1 cellular context compared by ENCODE assay signal in the genomic region with DNA sequence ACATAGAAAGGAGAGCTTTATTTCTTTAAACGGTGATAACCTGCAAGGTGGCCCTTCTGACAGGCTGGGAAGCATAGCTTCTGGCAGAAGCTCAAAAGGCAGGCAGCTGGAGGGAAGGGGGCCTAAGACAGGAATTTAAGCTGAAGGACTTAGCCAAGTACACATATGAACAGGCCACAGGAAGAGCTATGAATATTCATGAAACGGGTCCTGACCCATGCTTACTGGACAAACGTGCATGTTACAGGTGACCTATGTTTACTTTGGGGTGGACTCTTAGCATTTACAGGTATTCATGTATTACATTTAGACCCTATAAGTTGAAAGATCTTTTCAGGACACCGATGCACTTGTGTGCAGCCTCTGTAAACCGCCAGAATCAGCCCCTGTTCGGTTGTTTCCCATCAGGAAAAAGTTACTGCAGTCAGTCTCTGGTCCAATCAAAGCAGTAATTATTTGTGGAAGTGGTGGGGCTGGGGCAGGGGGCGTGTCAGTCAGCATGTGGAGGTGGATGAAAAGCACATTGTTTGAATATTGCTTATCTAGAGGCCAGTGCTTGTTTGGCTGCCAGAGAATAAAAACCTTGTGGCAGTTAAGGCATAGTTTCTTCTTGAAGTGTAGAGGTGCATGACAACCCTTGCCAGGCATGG.
TF ChIP-seq lines count a peak whose summit lies in the region.

No MANE protein-coding gene starts in this region.

TF ChIP-seq in GM23338, 12 proteins besides CTCF, POLR2A, EP300 and RAD21 (continued from another document):
- TF ChIP-seq, protein P1, sequence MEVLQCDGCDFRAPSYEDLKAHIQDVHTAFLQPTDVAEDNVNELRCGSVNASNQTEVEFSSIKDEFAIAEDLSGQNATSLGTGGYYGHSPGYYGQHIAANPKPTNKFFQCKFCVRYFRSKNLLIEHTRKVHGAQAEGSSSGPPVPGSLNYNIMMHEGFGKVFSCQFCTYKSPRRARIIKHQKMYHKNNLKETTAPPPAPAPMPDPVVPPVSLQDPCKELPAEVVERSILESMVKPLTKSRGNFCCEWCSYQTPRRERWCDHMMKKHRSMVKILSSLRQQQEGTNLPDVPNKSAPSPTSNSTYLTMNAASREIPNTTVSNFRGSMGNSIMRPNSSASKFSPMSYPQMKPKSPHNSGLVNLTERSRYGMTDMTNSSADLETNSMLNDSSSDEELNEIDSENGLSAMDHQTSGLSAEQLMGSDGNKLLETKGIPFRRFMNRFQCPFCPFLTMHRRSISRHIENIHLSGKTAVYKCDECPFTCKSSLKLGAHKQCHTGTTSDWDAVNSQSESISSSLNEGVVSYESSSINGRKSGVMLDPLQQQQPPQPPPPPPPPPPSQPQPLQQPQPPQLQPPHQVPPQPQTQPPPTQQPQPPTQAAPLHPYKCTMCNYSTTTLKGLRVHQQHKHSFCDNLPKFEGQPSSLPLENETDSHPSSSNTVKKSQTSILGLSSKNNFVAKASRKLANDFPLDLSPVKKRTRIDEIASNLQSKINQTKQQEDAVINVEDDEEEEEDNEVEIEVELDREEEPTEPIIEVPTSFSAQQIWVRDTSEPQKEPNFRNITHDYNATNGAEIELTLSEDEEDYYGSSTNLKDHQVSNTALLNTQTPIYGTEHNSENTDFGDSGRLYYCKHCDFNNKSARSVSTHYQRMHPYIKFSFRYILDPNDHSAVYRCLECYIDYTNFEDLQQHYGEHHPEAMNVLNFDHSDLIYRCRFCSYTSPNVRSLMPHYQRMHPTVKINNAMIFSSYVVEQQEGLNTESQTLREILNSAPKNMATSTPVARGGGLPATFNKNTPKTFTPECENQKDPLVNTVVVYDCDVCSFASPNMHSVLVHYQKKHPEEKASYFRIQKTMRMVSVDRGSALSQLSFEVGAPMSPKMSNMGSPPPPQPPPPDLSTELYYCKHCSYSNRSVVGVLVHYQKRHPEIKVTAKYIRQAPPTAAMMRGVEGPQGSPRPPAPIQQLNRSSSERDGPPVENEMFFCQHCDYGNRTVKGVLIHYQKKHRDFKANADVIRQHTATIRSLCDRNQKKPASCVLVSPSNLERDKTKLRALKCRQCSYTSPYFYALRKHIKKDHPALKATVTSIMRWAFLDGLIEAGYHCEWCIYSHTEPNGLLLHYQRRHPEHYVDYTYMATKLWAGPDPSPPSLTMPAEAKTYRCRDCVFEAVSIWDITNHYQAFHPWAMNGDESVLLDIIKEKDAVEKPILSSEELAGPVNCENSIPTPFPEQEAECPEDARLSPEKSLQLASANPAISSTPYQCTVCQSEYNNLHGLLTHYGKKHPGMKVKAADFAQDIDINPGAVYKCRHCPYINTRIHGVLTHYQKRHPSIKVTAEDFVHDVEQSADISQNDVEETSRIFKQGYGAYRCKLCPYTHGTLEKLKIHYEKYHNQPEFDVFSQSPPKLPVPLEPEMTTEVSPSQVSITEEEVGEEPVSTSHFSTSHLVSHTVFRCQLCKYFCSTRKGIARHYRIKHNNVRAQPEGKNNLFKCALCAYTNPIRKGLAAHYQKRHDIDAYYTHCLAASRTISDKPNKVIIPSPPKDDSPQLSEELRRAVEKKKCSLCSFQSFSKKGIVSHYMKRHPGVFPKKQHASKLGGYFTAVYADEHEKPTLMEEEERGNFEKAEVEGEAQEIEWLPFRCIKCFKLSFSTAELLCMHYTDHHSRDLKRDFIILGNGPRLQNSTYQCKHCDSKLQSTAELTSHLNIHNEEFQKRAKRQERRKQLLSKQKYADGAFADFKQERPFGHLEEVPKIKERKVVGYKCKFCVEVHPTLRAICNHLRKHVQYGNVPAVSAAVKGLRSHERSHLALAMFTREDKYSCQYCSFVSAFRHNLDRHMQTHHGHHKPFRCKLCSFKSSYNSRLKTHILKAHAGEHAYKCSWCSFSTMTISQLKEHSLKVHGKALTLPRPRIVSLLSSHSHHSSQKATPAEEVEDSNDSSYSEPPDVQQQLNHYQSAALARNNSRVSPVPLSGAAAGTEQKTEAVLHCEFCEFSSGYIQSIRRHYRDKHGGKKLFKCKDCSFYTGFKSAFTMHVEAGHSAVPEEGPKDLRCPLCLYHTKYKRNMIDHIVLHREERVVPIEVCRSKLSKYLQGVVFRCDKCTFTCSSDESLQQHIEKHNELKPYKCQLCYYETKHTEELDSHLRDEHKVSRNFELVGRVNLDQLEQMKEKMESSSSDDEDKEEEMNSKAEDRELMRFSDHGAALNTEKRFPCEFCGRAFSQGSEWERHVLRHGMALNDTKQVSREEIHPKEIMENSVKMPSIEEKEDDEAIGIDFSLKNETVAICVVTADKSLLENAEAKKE (CRISPR knock-in tag; IDR thresholded peaks at IDR 0.05) = no peak
- TF ChIP-seq STAT1 (IDR thresholded peaks at IDR 0.05; ENCODE audit: unreplicated experiment) (no peak), EZH2 (IDR thresholded peaks at IDR 0.05; ENCODE audit: low read depth, unreplicated experiment) (no peak), JUNB (IDR thresholded peaks at IDR 0.05; ENCODE audit: unreplicated experiment) (no peak), NANOG (IDR thresholded peaks at IDR 0.05; ENCODE audit: borderline replicate concordance) (no peak), CREB1 (CRISPR knock-in tag; IDR thresholded peaks at IDR 0.05; ENCODE audit: low read depth) (no peak)
